In the genomic region with DNA sequence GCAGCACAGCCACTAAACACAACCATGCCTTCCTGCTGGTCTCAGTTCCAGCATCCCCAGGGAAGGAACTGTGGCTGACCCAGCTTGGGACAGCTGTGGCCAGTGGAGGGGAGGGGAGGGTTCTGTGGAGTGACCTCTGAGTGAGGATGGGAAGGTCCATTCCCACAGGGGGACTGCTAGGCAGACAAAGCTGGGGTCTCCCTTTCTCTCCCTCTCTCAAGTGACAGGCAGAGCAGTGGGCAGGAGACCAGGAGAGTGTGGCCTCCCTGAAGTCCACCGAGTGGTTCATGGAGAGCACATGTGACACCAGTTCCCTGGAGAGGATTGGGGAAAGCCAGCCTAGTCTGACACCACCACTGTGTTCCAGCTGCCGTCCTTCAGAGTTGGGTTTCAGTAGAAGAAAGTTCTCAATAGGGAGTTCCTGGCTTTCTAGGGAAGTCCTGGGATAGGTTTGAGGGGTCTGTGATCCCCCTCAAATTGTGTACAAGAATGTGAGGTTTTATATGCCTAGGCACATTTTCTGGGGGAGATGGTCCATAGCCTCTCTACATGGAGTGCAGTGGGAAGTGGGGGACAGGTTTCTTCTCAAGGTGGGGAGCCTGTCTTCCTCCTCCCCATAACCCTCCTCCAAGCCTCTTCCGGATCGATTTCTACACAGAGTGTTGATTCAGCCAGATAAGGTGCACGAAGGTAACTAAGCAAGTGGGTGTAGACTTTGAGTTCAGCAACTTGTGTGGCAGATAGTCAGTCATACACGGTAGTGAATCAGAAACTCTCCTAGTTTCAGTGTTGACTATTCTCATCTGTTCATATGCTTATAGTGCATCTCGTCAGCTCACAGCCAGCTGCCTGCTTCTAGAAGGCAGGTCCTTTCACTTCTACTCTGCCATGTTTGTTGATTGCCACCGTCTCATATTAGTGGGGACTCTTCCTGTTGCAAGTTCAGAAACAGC, we compare ENCODE assay signal across 1 cellular context.
TF ChIP-seq lines count a peak whose summit lies in the region.

No MANE protein-coding gene starts in this region.

TF ChIP-seq in WTC11, 78 proteins besides CTCF, POLR2A, EP300 and RAD21 (continued from another document):
- TF ChIP-seq, protein P1, sequence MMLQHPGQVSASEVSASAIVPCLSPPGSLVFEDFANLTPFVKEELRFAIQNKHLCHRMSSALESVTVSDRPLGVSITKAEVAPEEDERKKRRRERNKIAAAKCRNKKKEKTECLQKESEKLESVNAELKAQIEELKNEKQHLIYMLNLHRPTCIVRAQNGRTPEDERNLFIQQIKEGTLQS (CRISPR knock-in tag; conservative IDR thresholded peaks at IDR 0.05): no peak
- TF ChIP-seq MYBL2 (CRISPR knock-in tag; IDR thresholded peaks at IDR 0.05) (no peak), SP1 (CRISPR knock-in tag; conservative IDR thresholded peaks at IDR 0.05) (no peak)
- TF ChIP-seq, protein P2, sequence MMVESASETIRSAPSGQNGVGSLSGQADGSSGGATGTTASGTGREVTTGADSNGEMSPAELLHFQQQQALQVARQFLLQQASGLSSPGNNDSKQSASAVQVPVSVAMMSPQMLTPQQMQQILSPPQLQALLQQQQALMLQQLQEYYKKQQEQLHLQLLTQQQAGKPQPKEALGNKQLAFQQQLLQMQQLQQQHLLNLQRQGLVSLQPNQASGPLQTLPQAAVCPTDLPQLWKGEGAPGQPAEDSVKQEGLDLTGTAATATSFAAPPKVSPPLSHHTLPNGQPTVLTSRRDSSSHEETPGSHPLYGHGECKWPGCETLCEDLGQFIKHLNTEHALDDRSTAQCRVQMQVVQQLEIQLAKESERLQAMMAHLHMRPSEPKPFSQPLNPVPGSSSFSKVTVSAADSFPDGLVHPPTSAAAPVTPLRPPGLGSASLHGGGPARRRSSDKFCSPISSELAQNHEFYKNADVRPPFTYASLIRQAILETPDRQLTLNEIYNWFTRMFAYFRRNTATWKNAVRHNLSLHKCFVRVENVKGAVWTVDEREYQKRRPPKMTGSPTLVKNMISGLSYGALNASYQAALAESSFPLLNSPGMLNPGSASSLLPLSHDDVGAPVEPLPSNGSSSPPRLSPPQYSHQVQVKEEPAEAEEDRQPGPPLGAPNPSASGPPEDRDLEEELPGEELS (CRISPR knock-in tag; IDR thresholded peaks at IDR 0.05): no peak
- TF ChIP-seq, protein P3, sequence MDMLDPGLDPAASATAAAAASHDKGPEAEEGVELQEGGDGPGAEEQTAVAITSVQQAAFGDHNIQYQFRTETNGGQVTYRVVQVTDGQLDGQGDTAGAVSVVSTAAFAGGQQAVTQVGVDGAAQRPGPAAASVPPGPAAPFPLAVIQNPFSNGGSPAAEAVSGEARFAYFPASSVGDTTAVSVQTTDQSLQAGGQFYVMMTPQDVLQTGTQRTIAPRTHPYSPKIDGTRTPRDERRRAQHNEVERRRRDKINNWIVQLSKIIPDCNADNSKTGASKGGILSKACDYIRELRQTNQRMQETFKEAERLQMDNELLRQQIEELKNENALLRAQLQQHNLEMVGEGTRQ (CRISPR knock-in tag; IDR thresholded peaks at IDR 0.05): no peak
- TF ChIP-seq, protein P4, sequence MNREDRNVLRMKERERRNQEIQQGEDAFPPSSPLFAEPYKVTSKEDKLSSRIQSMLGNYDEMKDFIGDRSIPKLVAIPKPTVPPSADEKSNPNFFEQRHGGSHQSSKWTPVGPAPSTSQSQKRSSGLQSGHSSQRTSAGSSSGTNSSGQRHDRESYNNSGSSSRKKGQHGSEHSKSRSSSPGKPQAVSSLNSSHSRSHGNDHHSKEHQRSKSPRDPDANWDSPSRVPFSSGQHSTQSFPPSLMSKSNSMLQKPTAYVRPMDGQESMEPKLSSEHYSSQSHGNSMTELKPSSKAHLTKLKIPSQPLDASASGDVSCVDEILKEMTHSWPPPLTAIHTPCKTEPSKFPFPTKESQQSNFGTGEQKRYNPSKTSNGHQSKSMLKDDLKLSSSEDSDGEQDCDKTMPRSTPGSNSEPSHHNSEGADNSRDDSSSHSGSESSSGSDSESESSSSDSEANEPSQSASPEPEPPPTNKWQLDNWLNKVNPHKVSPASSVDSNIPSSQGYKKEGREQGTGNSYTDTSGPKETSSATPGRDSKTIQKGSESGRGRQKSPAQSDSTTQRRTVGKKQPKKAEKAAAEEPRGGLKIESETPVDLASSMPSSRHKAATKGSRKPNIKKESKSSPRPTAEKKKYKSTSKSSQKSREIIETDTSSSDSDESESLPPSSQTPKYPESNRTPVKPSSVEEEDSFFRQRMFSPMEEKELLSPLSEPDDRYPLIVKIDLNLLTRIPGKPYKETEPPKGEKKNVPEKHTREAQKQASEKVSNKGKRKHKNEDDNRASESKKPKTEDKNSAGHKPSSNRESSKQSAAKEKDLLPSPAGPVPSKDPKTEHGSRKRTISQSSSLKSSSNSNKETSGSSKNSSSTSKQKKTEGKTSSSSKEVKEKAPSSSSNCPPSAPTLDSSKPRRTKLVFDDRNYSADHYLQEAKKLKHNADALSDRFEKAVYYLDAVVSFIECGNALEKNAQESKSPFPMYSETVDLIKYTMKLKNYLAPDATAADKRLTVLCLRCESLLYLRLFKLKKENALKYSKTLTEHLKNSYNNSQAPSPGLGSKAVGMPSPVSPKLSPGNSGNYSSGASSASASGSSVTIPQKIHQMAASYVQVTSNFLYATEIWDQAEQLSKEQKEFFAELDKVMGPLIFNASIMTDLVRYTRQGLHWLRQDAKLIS (CRISPR knock-in tag; IDR thresholded peaks at IDR 0.05; ENCODE audit: borderline replicate concordance): no peak
- TF ChIP-seq, protein P5, sequence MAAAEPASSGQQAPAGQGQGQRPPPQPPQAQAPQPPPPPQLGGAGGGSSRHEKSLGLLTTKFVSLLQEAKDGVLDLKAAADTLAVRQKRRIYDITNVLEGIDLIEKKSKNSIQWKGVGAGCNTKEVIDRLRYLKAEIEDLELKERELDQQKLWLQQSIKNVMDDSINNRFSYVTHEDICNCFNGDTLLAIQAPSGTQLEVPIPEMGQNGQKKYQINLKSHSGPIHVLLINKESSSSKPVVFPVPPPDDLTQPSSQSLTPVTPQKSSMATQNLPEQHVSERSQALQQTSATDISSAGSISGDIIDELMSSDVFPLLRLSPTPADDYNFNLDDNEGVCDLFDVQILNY (CRISPR knock-in tag; IDR thresholded peaks at IDR 0.05): no peak
TF ChIP-seq in WTC11: peak in this region for 0.
